In genomic region chr1:24927473-24927872, GRCh38 we compare ENCODE assay signal across 15 cellular contexts. TPM values are rescaled to one million over a fixed set of nuclear protein-coding genes. Genes with fewer than 3 reads are reported as not detected.
DNase-seq lines count a peak whose midpoint lies in the region; ATAC-seq and TF ChIP-seq lines count a peak whose summit lies in the region.
"Had no signal": no experiment of that assay in that cellular context is flagged by ENCODE, and none has a peak within 500 bp of the region (broad histone marks: within the 10 kb centered on the region; RNA-seq: fewer than 3 reads in every experiment).

No MANE protein-coding gene starts in this region.

- WGBS in IMR-90 (ENCODE audit: extremely low coverage in 2 of 2, insufficient read length in 1 of 2), 2 experiments = 60% methylated on average over 11 of the region's 17 CpGs; no CpG with 5 or more reads in 1 of the 2 experiments

- H3K27me3 ChIP-seq in DND-41 (ENCODE audit: insufficient read depth, low read length, poor library complexity) = peaks cover 33% of the 10 kb centered on the region
- H3K27me3 ChIP-seq in IMR-90 (ENCODE audit: control insufficient read depth, insufficient read depth, low read length) = peaks cover 83% of the 10 kb centered on the region
- H3K27me3 ChIP-seq: testis had no signal

- H3K4ac ChIP-seq in IMR-90 (ENCODE audit: low read depth, low read length) = no peak overlapping the region

- no peak for DNase-seq in DND-41
- DNase-seq in IMR-90 = no peak
- no peak for DNase-seq in natural killer cell treated with Interleukin-12 subunit alpha and Interleukin-12 subunit beta and Interleukin-15 and Interleukin-18, amount 100 ng/mL, for 72 hours (ENCODE audit: low spot score)
- no peak for DNase-seq in GM13977 (ENCODE audit: low spot score)
- no peak for DNase-seq in COLO668 (lab: John Stamatoyannopoulos, UW; ENCODE audit: unreplicated experiment)
- DNase-seq: heart left ventricle, NCI-H345, testis had no signal

- no peak overlapping the region for H3K56ac ChIP-seq in IMR-90 (ENCODE audit: extremely low read depth, insufficient read depth, low read length)

- TF ChIP-seq CTCF in DND-41 (IDR thresholded peaks at IDR 0.05; ENCODE audit: borderline replicate concordance, extremely low read depth, low read length, poor library complexity, severe bottlenecking) = no peak
- TF ChIP-seq CTCF in IMR-90 (conservative IDR thresholded peaks at IDR 0.05; ENCODE audit: low read depth, low read length) = no peak
- TF ChIP-seq CTCF in GM13977 (IDR thresholded peaks at IDR 0.05; ENCODE audit: extremely low read depth, insufficient read depth, missing control alignments) = no peak

- H3K18ac ChIP-seq in IMR-90 (ENCODE audit: low read depth, low read length) = no peak overlapping the region

- peaks cover 24% of the 10 kb centered on the region for H3K36me3 ChIP-seq in DND-41 (ENCODE audit: insufficient read depth, low read length)
- H3K36me3 ChIP-seq in IMR-90 (ENCODE audit: control insufficient read depth, insufficient read depth, low read length) = no peaks in the 10 kb centered on the region
- H3K36me3 ChIP-seq: cardiac muscle cell, heart left ventricle had no signal

- POLR2A ChIA-PET in IMR-90 (lab: Charles Lee; ENCODE audit: unreplicated experiment) = interaction anchor here (0.5 kb wide), 1 partner anchor 228 kb away, joined by 4 read pairs; no protein-coding TSS in a partner anchor

- peak overlapping the region; percentile 87 for H3K27ac Mint-ChIP-seq in activated naive CD8-positive, alpha-beta T cell
- peak overlapping the region; percentile 88 to 97 for H3K27ac Mint-ChIP-seq in natural killer cell treated with Interleukin-12 subunit alpha and Interleukin-12 subunit beta and Interleukin-15 and Interleukin-18, amount 100 ng/mL, for 72 hours

- no peak for TF ChIP-seq POLR2A in IMR-90 (IDR thresholded peaks at IDR 0.05; ENCODE audit: low read depth, low read length)

- H4K91ac ChIP-seq in IMR-90 (ENCODE audit: insufficient read depth, low read depth, low read length) = no peak overlapping the region

- H2BK120ac ChIP-seq in IMR-90 (ENCODE audit: low read depth, low read length) = no peak overlapping the region

- H3K4me1 ChIP-seq in DND-41 (ENCODE audit: insufficient read depth, low read length) (peaks cover 50% of the 10 kb centered on the region), IMR-90 (ENCODE audit: control insufficient read depth, insufficient read depth, low read length) (peaks cover 2% of the 10 kb centered on the region; the same call in 1 of the 2 replicates)

- dilution Hi-C loops in IMR-90 (cut with HindIII; ENCODE audit: low sequenced_read_pairs, unreplicated experiment) = no loop called here

- no peaks in the 10 kb centered on the region for H3K27me3 Mint-ChIP-seq in activated naive CD8-positive, alpha-beta T cell
- H3K27me3 Mint-ChIP-seq in natural killer cell treated with Interleukin-12 subunit alpha and Interleukin-12 subunit beta and Interleukin-15 and Interleukin-18, amount 100 ng/mL, for 72 hours = no peaks in the 10 kb centered on the region

- no peak overlapping the region for H2BK20ac ChIP-seq in IMR-90 (ENCODE audit: low read depth, low read length)

- H3K4me3 Mint-ChIP-seq in activated naive CD8-positive, alpha-beta T cell = peak overlapping the region; percentile 92
- peak overlapping the region; percentile 98 for H3K4me3 Mint-ChIP-seq in natural killer cell treated with Interleukin-12 subunit alpha and Interleukin-12 subunit beta and Interleukin-15 and Interleukin-18, amount 100 ng/mL, for 72 hours

- H3K9me3 Mint-ChIP-seq in activated naive CD8-positive, alpha-beta T cell (ENCODE audit: low read depth) = no peaks in the 10 kb centered on the region
- no peaks in the 10 kb centered on the region for H3K9me3 Mint-ChIP-seq in natural killer cell treated with Interleukin-12 subunit alpha and Interleukin-12 subunit beta and Interleukin-15 and Interleukin-18, amount 100 ng/mL, for 72 hours
- H3K9me3 Mint-ChIP-seq: neural crest cell had no signal

- H3K4me1 Mint-ChIP-seq in activated naive CD8-positive, alpha-beta T cell (ENCODE audit: low read depth) = peaks cover 53% of the 10 kb centered on the region
- peaks cover 58 to 59% of the 10 kb centered on the region in 2 donors for H3K4me1 Mint-ChIP-seq in natural killer cell treated with Interleukin-12 subunit alpha and Interleukin-12 subunit beta and Interleukin-15 and Interleukin-18, amount 100 ng/mL, for 72 hours (ENCODE audit: low read depth in 2 of 2)

- ATAC-seq in DND-41 (ENCODE audit: insufficient read depth, low read depth) (no peak), IMR-90 (ENCODE audit: low read depth) (no peak), GM19328 (IDR thresholded peaks at IDR 0.05; ENCODE audit: unreplicated experiment) (no peak)
- ATAC-seq in natural killer cell treated with Interleukin-12 subunit alpha and Interleukin-12 subunit beta and Interleukin-15 and Interleukin-18, amount 100 ng/mL, for 72 hours = no peak
- ATAC-seq: heart left ventricle, sciatic nerve had no signal

- H3K9me3 ChIP-seq in DND-41 (ENCODE audit: insufficient read depth, low read length, severe bottlenecking) (no peaks in the 10 kb centered on the region), IMR-90 (ENCODE audit: control insufficient read depth, insufficient read depth, low read length) (peaks cover 2% of the 10 kb centered on the region)
- H3K9me3 ChIP-seq: heart left ventricle, testis had no signal

- H3K9ac ChIP-seq in DND-41 (ENCODE audit: low read depth, low read length) (peak overlapping the region; percentile 74; the same call in 1 of the 2 replicates), IMR-90 (ENCODE audit: low read depth, low read length) (no peak overlapping the region)

- TF ChIP-seq RAD21 in IMR-90 (IDR thresholded peaks at IDR 0.05; ENCODE audit: low read length) = no peak

- no peak overlapping the region for H2BK5ac ChIP-seq in IMR-90 (ENCODE audit: low read depth, low read length, poor library complexity, severe bottlenecking)

- peaks cover 42% of the 10 kb centered on the region for H4K20me1 ChIP-seq in DND-41 (ENCODE audit: insufficient read depth, low read length)
- peaks cover 19% of the 10 kb centered on the region for H4K20me1 ChIP-seq in IMR-90 (ENCODE audit: insufficient read depth, low read length)

- peak overlapping the region; percentile 12; the same call in 1 of the 2 replicates for H2AK5ac ChIP-seq in IMR-90 (ENCODE audit: low read depth, low read length)

- no peak overlapping the region for H3K4me3 ChIP-seq in DND-41 (ENCODE audit: low read depth in 1 of 2, low read length in 2 of 2)
- no peak overlapping the region for H3K4me3 ChIP-seq in IMR-90 (ENCODE audit: insufficient read depth, low read depth, low read length)
- H3K4me3 ChIP-seq: cardiac muscle cell, testis had no signal

- H3K4me2 ChIP-seq in DND-41 (ENCODE audit: insufficient read depth, low read length) (peak overlapping the region; percentile 89), IMR-90 (ENCODE audit: low read depth, low read length) (no peak overlapping the region)

- BruUV-seq in IMR-90 (replicated peaks; lab: Mats Ljungman, UMichigan) = no TSS peak

- H4K5ac ChIP-seq in IMR-90 (ENCODE audit: low read depth, low read length) = no peak overlapping the region

- H2AFZ ChIP-seq in DND-41 (ENCODE audit: low read depth, low read length) (no peak overlapping the region), IMR-90 (replicated peaks; ENCODE audit: low read length, poor library complexity) (no peak overlapping the region)

- H4K8ac ChIP-seq in IMR-90 (ENCODE audit: low read depth in 2 of 2, low read length in 2 of 2) = no peak overlapping the region

- H3K79me2 ChIP-seq in DND-41 (ENCODE audit: insufficient read depth, low read length) = peaks cover 29% of the 10 kb centered on the region

- in situ Hi-C loops in IMR-90 (cut with MboI; ENCODE audit: low sequenced_read_pairs) = no loop called here
- in situ Hi-C loops in GM13977 (cut with MboI; ENCODE audit: low pct_unique_long_range_greater_than_20kb, low sequenced_read_pairs, unreplicated experiment) = no loop called here

- no peak overlapping the region for H3K14ac ChIP-seq in IMR-90 (replicated peaks; ENCODE audit: low read depth, low read length)

- CTCF ChIA-PET in IMR-90 (lab: Yijun Ruan, JAX) = interaction anchor here (0.6 to 2.3 kb wide), 2 partner anchors 109 to 236 kb away, joined by 8 read pairs; no protein-coding TSS in a partner anchor

- no peak overlapping the region for H2BK15ac ChIP-seq in IMR-90 (ENCODE audit: low read depth, low read length)

- intact Hi-C loops in IMR-90 (cut with micrococcal nuclease) = no loop called here

- peaks cover 14% of the 10 kb centered on the region for H3K36me3 Mint-ChIP-seq in activated naive CD8-positive, alpha-beta T cell
- peaks cover 29% of the 10 kb centered on the region for H3K36me3 Mint-ChIP-seq in natural killer cell treated with Interleukin-12 subunit alpha and Interleukin-12 subunit beta and Interleukin-15 and Interleukin-18, amount 100 ng/mL, for 72 hours

- H3K9me1 ChIP-seq in IMR-90 (ENCODE audit: insufficient read depth, low read length) = peaks cover 14% of the 10 kb centered on the region

- H2AK9ac ChIP-seq in IMR-90 (replicated peaks; ENCODE audit: low read depth, low read length, poor library complexity) = no peak overlapping the region

- no peaks in the 10 kb centered on the region for H3K79me1 ChIP-seq in IMR-90 (ENCODE audit: low read depth in 1 of 2, low read length in 2 of 2)

- H3K23ac ChIP-seq in IMR-90 (ENCODE audit: low read depth, low read length) = no peak overlapping the region

- H3K27ac ChIP-seq in DND-41 (ENCODE audit: low read length) (no peak overlapping the region), IMR-90 (ENCODE audit: insufficient read depth, low read length) (no peak overlapping the region)
- H3K27ac ChIP-seq: cardiac muscle cell, testis had no signal

TF ChIP-seq in IMR-90, 13 proteins besides CTCF, POLR2A, EP300 and RAD21 (continues in another document):
- TF ChIP-seq SMC3 (IDR thresholded peaks at IDR 0.05; ENCODE audit: low read depth, low read length) (no peak), USF2 (IDR thresholded peaks at IDR 0.05; ENCODE audit: low read depth, low read length) (no peak), MXI1 (IDR thresholded peaks at IDR 0.05; ENCODE audit: borderline replicate concordance, low read depth, low read length) (no peak)

RNA-seq across cellular contexts. Expression of gene RUNX3, which starts 2.6 kb away (rescaled TPM):
- not detected in 2 replicates for total RNA-seq in IMR-90 (2012; rRNA removed)
- 0.07 TPM in 2 replicates for polyA plus RNA-seq in IMR-90 (2012; rRNA removed)
- polyA plus RNA-seq in IMR-90 (2012; cell fraction: cytosol; rRNA removed) = 0.01 and 0.04 TPM in 2 replicates
- polyA plus RNA-seq in IMR-90 (2012; cell fraction: nucleus; rRNA removed; ENCODE audit: low replicate concordance) = 0.02 TPM in 1 of 2 replicates, not detected in the other
- 100 to 1,000 TPM; 177 to 186 TPM for total RNA-seq in natural killer cell treated with Interleukin-12 subunit alpha and Interleukin-12 subunit beta and Interleukin-15 and Interleukin-18, amount 100 ng/mL, for 72 hours
- total RNA-seq: cardiac muscle cell, epithelial cell of proximal tubule, MCF 10A had no signal
- polyA plus RNA-seq: cardiac muscle cell had no signal

Comparison
In these comparisons a context has a peak if more than half of its experiments do, and no peak if none do; other contexts are left out.
1. RNA of gene RUNX3, which starts 2.6 kb away (total RNA-seq): 177 to 186 TPM in natural killer cell treated with Interleukin-12 subunit alpha and Interleukin-12 subunit beta and Interleukin-15 and Interleukin-18, amount 100 ng/mL, for 72 hours; not detected in IMR-90; every median in the first group is over 100 times any median in the second.